8 cellular contexts compared by ENCODE assay signal in genomic region chr1:155078496-155079209, GRCh38. TPM values are rescaled to one million over a fixed set of nuclear protein-coding genes. Genes with fewer than 3 reads are reported as not detected.
A peak's percentile ranks its signal among the peaks of the same experiment; 100 is the strongest.
DNase-seq lines count a peak whose midpoint lies in the region; ATAC-seq lines count a peak whose summit lies in the region.

TSS of gene EFNA3 (plus strand) at chr1:155078837. CDS start at chr1:155078942, 105 bp downstream.

- H3K27me3 ChIP-seq in effector memory CD4-positive, alpha-beta T cell (replicated peaks; ENCODE audit: control insufficient read depth, insufficient read depth, low read length, poor library complexity, severe bottlenecking) = peaks cover 37% of the 10 kb centered on the region

- peak within 1 kb of the TSS; percentile 50 for H3K4me3 ChIP-seq in effector memory CD4-positive, alpha-beta T cell (ENCODE audit: insufficient read depth, low read depth, low read length, poor library complexity, severe bottlenecking)
- peak within 1 kb of the TSS; percentile 38 for H3K4me3 ChIP-seq in mesodermal cell (ENCODE audit: extremely low read depth, insufficient read depth, low read length, poor library complexity, severe bottlenecking)

- peak; percentile 67 for DNase-seq in NCI-H1436 (lab: John Stamatoyannopoulos, UW)
- DNase-seq in NCI-H1436 treated with DMSO at 0.1 percent for 48 hours (lab: John Stamatoyannopoulos, UW) = no peak
- peak; percentile 53 for DNase-seq in NCI-H1694 (lab: John Stamatoyannopoulos, UW)
- DNase-seq in activated CD4-positive, alpha-beta T cell treated with anti-CD3 and anti-CD28 coated beads, Interleukin-2, amount 50 U/mL, for 48 hours = peak; percentile 71 to 78
- peak; percentile 43 to 60 (median 54) for DNase-seq in effector memory CD4-positive, alpha-beta T cell
- peak; percentile 32 to 34 for DNase-seq in stimulated activated CD8-positive, alpha-beta memory T cell treated with anti-CD3 and anti-CD28 coated beads, Interleukin-7, amount 100 ng/mL, for 1 hour (ENCODE audit: low read depth in 2 of 2)

- H3K36me3 ChIP-seq in effector memory CD4-positive, alpha-beta T cell (ENCODE audit: control insufficient read depth, insufficient read depth, low read length) = no peaks in the 10 kb centered on the region
- no peaks in the 10 kb centered on the region for H3K36me3 ChIP-seq in mesodermal cell (ENCODE audit: control insufficient read depth, insufficient read depth, low read length)

- H3K27ac ChIP-seq in effector memory CD4-positive, alpha-beta T cell (ENCODE audit: insufficient read depth, low read length, poor library complexity, severe bottlenecking) = no peak within 1 kb of the TSS
- no peak within 1 kb of the TSS for H3K27ac ChIP-seq in mesodermal cell (ENCODE audit: low read depth, low read length, severe bottlenecking)

- 3 to 4% methylated on average over 25 to 31 of the region's 59 CpGs for WGBS in mesodermal cell (ENCODE audit: insufficient coverage in 2 of 2), 2 experiments

- H3K9me3 ChIP-seq in effector memory CD4-positive, alpha-beta T cell (ENCODE audit: control insufficient read depth, low read length) = no peaks in the 10 kb centered on the region
- H3K9me3 ChIP-seq in mesodermal cell (ENCODE audit: control insufficient read depth, low read length) = no peaks in the 10 kb centered on the region

- ATAC-seq in GM21423 (IDR thresholded peaks at IDR 0.05; ENCODE audit: unreplicated experiment) = no peak

- H3K4me1 ChIP-seq in effector memory CD4-positive, alpha-beta T cell (ENCODE audit: control insufficient read depth, insufficient read depth, low read length, poor library complexity, severe bottlenecking) = peaks cover 49% of the 10 kb centered on the region
- H3K4me1 ChIP-seq in mesodermal cell (ENCODE audit: control insufficient read depth, insufficient read depth, low read length, poor library complexity, severe bottlenecking) = peaks cover 21% of the 10 kb centered on the region

RNA-seq across cellular contexts. Expression of gene EFNA3, which starts in this region (rescaled TPM):
- polyA plus RNA-seq in mesodermal cell (2013, experiment 1 of 2) = 8.6 TPM
- polyA plus RNA-seq in mesodermal cell (2013, experiment 2 of 2) = 4.8 TPM
